11 cellular contexts compared by ENCODE assay signal in the genomic region with DNA sequence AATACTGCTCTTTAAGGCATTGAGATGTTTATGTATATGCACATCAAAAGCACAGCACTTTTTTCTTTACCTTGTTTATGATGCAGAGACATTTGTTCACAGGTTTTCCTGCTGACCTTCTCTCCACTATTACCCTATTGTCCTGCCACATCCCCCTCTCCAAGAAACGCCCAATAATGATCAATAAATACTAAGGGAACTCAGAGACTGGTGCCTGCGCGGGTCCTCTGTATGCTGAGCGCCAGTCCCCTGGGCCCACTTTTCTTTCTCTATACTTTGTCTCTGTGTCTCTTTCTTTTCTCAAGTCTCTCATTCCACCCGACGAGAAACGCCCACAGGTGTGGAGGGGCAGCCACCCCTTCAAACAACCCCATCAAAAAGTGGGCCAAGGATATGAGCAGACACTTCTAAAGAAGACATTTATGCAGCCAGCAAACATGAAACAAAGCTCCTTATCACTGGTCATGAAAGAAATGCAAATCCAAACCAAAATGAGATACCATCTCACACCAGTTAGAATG. TPM values are rescaled to one million over a fixed set of nuclear protein-coding genes. Genes with fewer than 3 reads are reported as not detected.
A peak's percentile ranks its signal among the peaks of the same experiment; 100 is the strongest.
DNase-seq lines count a peak whose midpoint lies in the region; TF ChIP-seq lines count a peak whose summit lies in the region.
"Not testable (repeated sequence)": the region's sequence is repeated elsewhere in the genome, so short reads cannot be mapped to it uniquely, and the experiment has no call there.
"Had no signal": no experiment of that assay in that cellular context is flagged by ENCODE, and none has a peak within 500 bp of the region (broad histone marks: within the 10 kb centered on the region; RNA-seq: fewer than 3 reads in every experiment).

No MANE protein-coding gene starts in this region.

- peak overlapping the region; percentile 25 for H3K9ac ChIP-seq in ES-I3 (ENCODE audit: low read depth, low read length)
- H3K9ac ChIP-seq in HUES48 (ENCODE audit: low read depth, low read length); NT2/D1 (ENCODE audit: insufficient read length, low read depth): not testable (repeated sequence)
- peak overlapping the region; percentile 24 for H3K9ac ChIP-seq in endodermal cell (ENCODE audit: extremely low read depth, low read length, poor library complexity, severe bottlenecking)

- not testable (repeated sequence) for TF ChIP-seq CTCF in endodermal cell (conservative IDR thresholded peaks at IDR 0.05)

- H3K27me3 Mint-ChIP-seq in endodermal cell (ENCODE audit: insufficient read depth), result not testable (repeated sequence)

- H3K27me3 ChIP-seq in HUES48 (ENCODE audit: control insufficient read depth, insufficient read depth, low read length); NT2/D1 (ENCODE audit: insufficient read depth, insufficient read length); endodermal cell (ENCODE audit: control insufficient read depth, insufficient read depth, low read length, poor library complexity, severe bottlenecking): not testable (repeated sequence)

- H3K4me3 Mint-ChIP-seq in endodermal cell, result not testable (repeated sequence)

- 55% methylated on average over 4 to 7 of the region's 7 CpGs for WGBS in endodermal cell (ENCODE audit: insufficient coverage in 1 of 2, insufficient read length in 1 of 2), 2 experiments

- H3K27ac Mint-ChIP-seq in endodermal cell, result peak overlapping the region; percentile 83

- H3K9me3 ChIP-seq in ES-I3 (ENCODE audit: control insufficient read depth, insufficient read depth, low read length); HUES48 (ENCODE audit: control insufficient read depth, insufficient read depth, low read length); NT2/D1 (ENCODE audit: insufficient read depth, low read length); endodermal cell (ENCODE audit: control insufficient read depth, low read length): not testable (repeated sequence)

- not testable (repeated sequence) for H3K36me3 Mint-ChIP-seq in endodermal cell (ENCODE audit: low read depth)

- peaks cover 19% of the 10 kb centered on the region for H3K4me1 ChIP-seq in ES-I3 (ENCODE audit: insufficient read depth, low read length)
- peaks cover 39% of the 10 kb centered on the region for H3K4me1 ChIP-seq in HUES48 (ENCODE audit: control insufficient read depth, insufficient read depth, low read length)
- H3K4me1 ChIP-seq in NT2/D1 (ENCODE audit: insufficient read depth, insufficient read length); endodermal cell (ENCODE audit: control insufficient read depth, insufficient read depth, low read length): not testable (repeated sequence)

- not testable (repeated sequence) for H3K4me3 ChIP-seq in HUES48 (ENCODE audit: low read depth, low read length); NT2/D1 (ENCODE audit: insufficient read length, low read depth); endodermal cell (ENCODE audit: low read length)

- DNase-seq in NT2/D1 (ENCODE audit: low read depth, low spot score) (peak; percentile 6), islet precursor cell (peak; percentile 56)
- not testable (repeated sequence) for DNase-seq in endodermal cell

- peaks cover 39% of the 10 kb centered on the region for H3K4me1 Mint-ChIP-seq in endodermal cell

- peak overlapping the region; percentile 91 for H3K27ac ChIP-seq in HUES48 (ENCODE audit: low read depth, low read length)
- not testable (repeated sequence) for H3K27ac ChIP-seq in endodermal cell (ENCODE audit: low read depth, low read length)

- H3K36me3 ChIP-seq in ES-I3 (ENCODE audit: insufficient read depth, low read length); HUES48 (ENCODE audit: control insufficient read depth, insufficient read depth, low read length); NT2/D1 (ENCODE audit: insufficient read depth, insufficient read length, low read length); endodermal cell (ENCODE audit: control insufficient read depth, insufficient read depth, low read length): not testable (repeated sequence)

- peaks cover 17% of the 10 kb centered on the region for H3K9me3 Mint-ChIP-seq in endodermal cell

RNA-seq across cellular contexts. Expression of gene OR5AS1, which starts 30.9 kb away (rescaled TPM):
- not detected for total RNA-seq in endodermal cell
- polyA plus RNA-seq in endodermal cell (2013, experiment 1 of 2), result not detected
- polyA plus RNA-seq in endodermal cell (2013, experiment 2 of 2), result not detected
- total RNA-seq: A172; A673; CD4-positive, alpha-beta memory T cell; G401; H7 had no signal
- polyA plus RNA-seq: BJ; CD4-positive, alpha-beta memory T cell had no signal

RNA-seq across cellular contexts. Expression of gene OR8I2, which starts 34.8 kb away (rescaled TPM):
- not detected for total RNA-seq in endodermal cell
- not detected for polyA plus RNA-seq in endodermal cell (2013, experiment 1 of 2)
- polyA plus RNA-seq in endodermal cell (2013, experiment 2 of 2), result not detected
- total RNA-seq: A172; A673; CD4-positive, alpha-beta memory T cell; G401; H7 had no signal
- polyA plus RNA-seq: BJ; CD4-positive, alpha-beta memory T cell had no signal

RNA-seq across cellular contexts. Expression of gene OR8H2, which starts 45.2 kb away (rescaled TPM):
- not detected for total RNA-seq in endodermal cell
- not detected for polyA plus RNA-seq in endodermal cell (2013, experiment 1 of 2)
- polyA plus RNA-seq in endodermal cell (2013, experiment 2 of 2), result not detected
- total RNA-seq: A172; A673; CD4-positive, alpha-beta memory T cell; G401; H7 had no signal
- polyA plus RNA-seq: BJ; CD4-positive, alpha-beta memory T cell had no signal
